In genomic region chr18:52277785-52278184, GRCh38 we compare ENCODE assay signal across 21 cellular contexts.
"Had no signal": no experiment of that assay in that cellular context is flagged by ENCODE, and none has a peak within 500 bp of the region (broad histone marks: within the 10 kb centered on the region; RNA-seq: fewer than 3 reads in every experiment).

No MANE protein-coding gene starts in this region.

- H3K4me3 ChIP-seq: MG63 had no signal

- H3K36me3 ChIP-seq: MG63 had no signal

- H3K27ac ChIP-seq: RWPE1 had no signal

- DNase-seq: IMR-90; Karpas-422; KG1; MG63; NCI-H1092 treated with DMSO at 0.1 percent for 48 hours; NCI-H1436; NCI-H187; NCI-H2029; NCI-H2081 treated with DMSO at 0.1 percent for 48 hours; NCI-H2171; NCI-H226; NCI-H446; NCI-H510A; NCI-H524 treated with DMSO at 0.1 percent for 48 hours; NK-92 treated with Interleukin-12 subunit alpha and Interleukin-12 subunit beta, amount 100 ng/mL, for 24 hours; PC-3; SHP77; SK-N-SH; SW 1271 had no signal

- H3K9me3 ChIP-seq: MG63, SK-N-SH had no signal

- H3K27me3 ChIP-seq: MG63 had no signal

- ATAC-seq: Panc1, PC-3 had no signal
